1 cellular context compared by ENCODE assay signal in the genomic region with DNA sequence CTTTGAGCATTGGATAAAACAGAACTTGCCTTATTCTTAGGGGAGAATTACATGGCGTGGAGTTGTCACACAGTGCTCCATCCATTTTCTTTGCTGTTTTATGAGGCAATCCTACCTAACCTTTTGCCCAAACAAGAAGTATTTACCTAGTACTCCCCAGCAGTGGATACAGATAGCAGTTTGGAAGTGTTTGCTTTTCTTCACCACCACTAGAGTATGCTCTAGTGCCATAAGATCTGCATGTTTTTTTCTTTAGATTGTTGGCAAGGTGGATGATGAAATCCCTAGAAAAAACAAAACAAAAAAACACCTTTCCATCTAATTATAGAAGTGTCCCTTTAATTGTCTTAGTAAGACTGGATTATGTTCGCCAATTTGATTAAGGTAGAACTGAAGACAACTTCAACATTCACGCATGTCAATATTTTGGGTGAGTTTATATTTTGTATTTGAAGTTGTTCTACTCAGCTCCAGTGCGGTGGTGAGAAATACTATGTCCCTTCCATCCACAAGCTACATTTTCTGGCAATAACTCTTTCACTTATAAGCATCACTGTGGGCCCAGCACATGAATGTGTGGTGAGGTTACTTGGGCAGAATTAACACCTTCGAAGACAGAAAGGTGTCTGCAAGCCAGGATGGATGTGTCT.
TF ChIP-seq lines count a peak whose summit lies in the region.

No MANE protein-coding gene starts in this region.

TF ChIP-seq in HepG2, 621 proteins besides CTCF, POLR2A, EP300 and RAD21 (continued from another document):
- TF ChIP-seq ZGPAT (CRISPR knock-in tag; IDR thresholded peaks at IDR 0.05) = no peak
- no peak for TF ChIP-seq ZFX (CRISPR knock-in tag; IDR thresholded peaks at IDR 0.05; ENCODE audit: low read depth)
- TF ChIP-seq AGO1 (IDR thresholded peaks at IDR 0.05; ENCODE audit: low read depth, low read length, poor library complexity, severe bottlenecking) = no peak
- no peak for TF ChIP-seq ZNF451 (CRISPR knock-in tag; IDR thresholded peaks at IDR 0.05)
